Comparison of ENCODE assay signal across 19 cellular contexts in the genomic region with DNA sequence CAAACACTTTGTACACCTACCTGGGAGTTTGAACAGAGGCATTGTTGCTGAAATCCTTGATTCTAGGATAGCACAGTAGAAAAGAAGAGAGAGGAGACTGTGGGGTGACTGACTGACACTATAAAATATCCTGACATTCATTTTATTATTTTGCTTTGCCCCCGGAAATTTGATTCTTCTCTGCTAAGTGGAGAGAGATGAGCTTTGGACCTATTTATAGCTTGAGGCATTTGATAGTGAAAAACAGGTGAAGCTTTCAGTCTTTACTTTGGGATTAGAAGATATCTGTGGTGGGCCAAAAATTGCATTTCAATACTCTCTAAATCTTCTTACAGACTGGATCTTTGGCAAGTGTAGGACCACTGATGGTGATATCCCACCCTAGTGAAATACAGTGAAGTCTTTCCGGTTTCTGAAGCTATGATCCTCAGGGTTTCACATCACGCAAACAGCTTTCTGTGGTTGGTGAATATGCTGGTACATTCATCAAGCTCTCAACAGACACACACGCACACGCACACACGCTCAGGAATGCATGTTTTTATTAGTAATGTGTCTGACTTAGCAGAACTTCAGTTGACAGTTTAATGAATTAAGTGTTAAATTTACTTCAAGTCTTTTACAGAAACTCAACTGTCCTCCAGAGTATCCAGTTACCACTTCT. TPM values are rescaled to one million over a fixed set of nuclear protein-coding genes. Genes with fewer than 3 reads are reported as not detected.
DNase-seq lines count a peak whose midpoint lies in the region; ATAC-seq and TF ChIP-seq lines count a peak whose summit lies in the region.
"Had no signal": no experiment of that assay in that cellular context is flagged by ENCODE, and none has a peak within 500 bp of the region (broad histone marks: within the 10 kb centered on the region; RNA-seq: fewer than 3 reads in every experiment).

A gene (minus strand): TSS at position 117 of the 664 bp plus-strand sequence. CDS start 75 bp downstream, at position 42.

- no peak within 1 kb of the TSS for H3K4me2 ChIP-seq in fibroblast of lung (ENCODE audit: extremely low read depth, insufficient read depth, low read length)
- H3K4me2 ChIP-seq: BLaER1 had no signal

- H4K20me1 ChIP-seq in fibroblast of lung (ENCODE audit: control insufficient read depth, extremely low read depth, insufficient read depth, low read length), result no peaks in the 10 kb centered on the region
- H4K20me1 ChIP-seq: BLaER1 had no signal

- H3K27ac ChIP-seq in fibroblast of lung (ENCODE audit: insufficient read depth, low read length), result no peak within 1 kb of the TSS
- H3K27ac ChIP-seq: BLaER1, lower lobe of right lung, right lobe of liver, VCaP had no signal

- no peak for ATAC-seq in GM19328 (IDR thresholded peaks at IDR 0.05; ENCODE audit: unreplicated experiment)
- ATAC-seq: activated CD8-positive, alpha-beta T cell treated with anti-CD3 and anti-CD28 coated beads for 36 hours; HepG2; lower lobe of right lung; right lobe of liver; T-cell had no signal

- H3K4me1 ChIP-seq in fibroblast of lung (ENCODE audit: control insufficient read depth, extremely low read depth, insufficient read depth, low read length), result no peaks in the 10 kb centered on the region
- H3K4me1 ChIP-seq: lower lobe of right lung had no signal

- H3K27me3 ChIP-seq in fibroblast of lung (ENCODE audit: control insufficient read depth, insufficient read depth, low read length), result peaks cover 2% of the 10 kb centered on the region
- H3K27me3 ChIP-seq: BLaER1, right lobe of liver had no signal

- H3K9me3 ChIP-seq in fibroblast of lung (ENCODE audit: control insufficient read depth, insufficient read depth, low read depth, low read length), result no peaks in the 10 kb centered on the region
- H3K9me3 ChIP-seq: BLaER1, lower lobe of right lung, right lobe of liver had no signal

- no peak within 1 kb of the TSS for H3K4me3 ChIP-seq in fibroblast of lung (replicated peaks in 1 of 4; ENCODE audit: control extremely low read depth in 1 of 4, insufficient read depth in 1 of 4, low read depth in 3 of 4, low read length in 4 of 4)
- H3K4me3 ChIP-seq: BLaER1, lower lobe of right lung, right lobe of liver had no signal

- no peaks in the 10 kb centered on the region for H3K79me2 ChIP-seq in fibroblast of lung (ENCODE audit: control insufficient read depth, insufficient read depth, low read length)

- H2AFZ ChIP-seq in fibroblast of lung (ENCODE audit: low read length), result no peak within 1 kb of the TSS

- TF ChIP-seq CTCF in fibroblast of lung (conservative IDR thresholded peaks at IDR 0.05 in 1 of 2, IDR thresholded peaks at IDR 0.05 in 1 of 2; ENCODE audit: low read depth in 1 of 2, low read length in 2 of 2), result no peak

- no peak within 1 kb of the TSS for H3K9ac ChIP-seq in fibroblast of lung (ENCODE audit: insufficient read depth, low read length)
- H3K9ac ChIP-seq: BLaER1 had no signal

- peak; percentile 57 for DNase-seq in ELR (ENCODE audit: low read depth)
- peak; percentile 27 for DNase-seq in RKO (ENCODE audit: low spot score)
- peak; percentile 12 to 75 for DNase-seq in fibroblast of lung (ENCODE audit: low read depth in 2 of 2)
- peak; percentile 19 for DNase-seq in renal cortical epithelial cell (ENCODE audit: low read depth)
- no peak for DNase-seq in iPS-NIHi11 (ENCODE audit: low spot score)
- no peak for DNase-seq in NCI-H1105 (lab: John Stamatoyannopoulos, UW)
- no peak for DNase-seq in occipital lobe (lab: John Stamatoyannopoulos, UW)
- DNase-seq: activated CD8-positive, alpha-beta T cell treated with anti-CD3 and anti-CD28 coated beads for 36 hours; activated naive CD8-positive, alpha-beta T cell treated with anti-CD3 and anti-CD28 coated beads, Interleukin-2, amount 10 ng/mL, durations not matched to agents 7 days and 5 days; lower lobe of right lung; MV-4-11; NCI-H2081; right lobe of liver; T-cell had no signal

- no peaks in the 10 kb centered on the region for H3K36me3 ChIP-seq in fibroblast of lung (ENCODE audit: control insufficient read depth, insufficient read depth, low read length)
- H3K36me3 ChIP-seq: BLaER1, lower lobe of right lung, right lobe of liver had no signal

RNA-seq across cellular contexts. Expression of the gene that starts here (rescaled TPM):
- total RNA-seq in fibroblast of lung (not detected in 2 replicates), renal cortical epithelial cell (not detected in 2 replicates), occipital lobe (not detected)
- not detected in 2 replicates for polyA plus RNA-seq in fibroblast of lung
- polyA plus RNA-seq in fibroblast of lung (2012), result not detected in 2 replicates
- not detected in 2 replicates for polyA minus RNA-seq in fibroblast of lung (ENCODE audit: low replicate concordance)
- total RNA-seq: activated CD8-positive, alpha-beta T cell treated with anti-CD3 and anti-CD28 coated beads for 36 hours; activated naive CD8-positive, alpha-beta T cell treated with anti-CD3 and anti-CD28 coated beads, Interleukin-2, amount 10 ng/mL, durations not matched to agents 7 days and 5 days; HepG2 had no signal
- polyA plus RNA-seq: HepG2, neural cell had no signal

Comparison
In these comparisons a context has a peak if more than half of its experiments do, and no peak if none do; other contexts are left out.
1. Peak in DNase-seq in fibroblast of lung; RNA of the gene not detected or under 1 TPM.
2. Peak in DNase-seq in renal cortical epithelial cell; RNA of the gene not detected or under 1 TPM.
3. DNase-seq: peak in ELR (single experiment) and RKO (single experiment); none in iPS-NIHi11 (single experiment), NCI-H1105 (single experiment) and occipital lobe (single experiment).